8 cellular contexts compared by ENCODE assay signal in the genomic region with DNA sequence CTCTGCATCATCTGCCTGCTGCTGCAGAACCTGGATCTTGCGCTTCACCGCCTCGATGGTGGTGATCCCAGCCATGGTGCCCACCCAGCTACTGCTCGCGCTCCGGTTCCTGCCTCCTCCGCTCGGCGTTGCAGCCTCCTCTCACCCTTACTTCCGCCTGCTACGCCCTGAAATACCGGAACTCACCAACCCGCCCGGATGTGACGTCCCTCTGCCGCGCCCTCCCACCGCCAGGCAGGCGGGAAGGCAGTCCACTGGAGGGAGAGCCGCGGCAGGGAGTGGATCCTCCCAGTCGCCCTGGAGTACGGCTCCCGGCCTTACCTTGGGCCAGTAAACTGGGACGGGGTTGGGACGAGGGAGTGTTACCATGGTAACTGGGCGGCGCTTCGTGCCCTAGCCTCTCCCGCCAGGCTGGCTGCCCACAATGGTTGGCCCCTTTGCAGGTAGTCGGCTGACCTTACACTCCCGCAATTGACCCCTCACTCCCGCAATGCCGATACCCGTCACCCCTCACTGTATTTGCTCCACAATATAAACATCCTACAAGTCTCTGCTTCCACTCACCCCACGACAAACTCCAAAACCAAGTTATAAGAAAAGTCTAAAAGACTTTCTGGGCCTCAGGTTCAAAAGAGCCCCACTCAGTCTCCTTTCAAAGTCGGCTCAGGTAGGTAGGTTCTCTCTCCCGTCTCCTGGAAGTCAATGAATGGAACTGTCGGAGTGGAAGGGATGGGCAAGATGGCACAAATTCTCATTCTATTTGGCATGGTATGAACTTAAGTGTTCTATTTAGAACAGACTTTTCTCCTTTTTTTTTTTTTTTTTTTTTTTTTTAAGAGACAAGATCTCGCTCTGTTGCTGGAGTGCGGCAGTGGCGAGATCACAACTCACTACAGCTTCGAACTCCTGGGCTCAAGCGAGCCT. TPM values are rescaled to one million over a fixed set of nuclear protein-coding genes. Genes with fewer than 3 reads are reported as not detected.
DNase-seq lines count a peak whose midpoint lies in the region; ATAC-seq and TF ChIP-seq lines count a peak whose summit lies in the region.

No MANE protein-coding gene starts in this region.

- H3K27ac ChIP-seq in osteoblast (ENCODE audit: low read depth, low read length) (peak overlapping the region; percentile 81), thoracic aorta (peak overlapping the region; percentile 65 to 79)

- H3K27me3 ChIP-seq in osteoblast (ENCODE audit: insufficient read depth, low read length) = peaks cover 9% of the 10 kb centered on the region
- H3K27me3 ChIP-seq in thoracic aorta (replicated peaks; ENCODE audit: insufficient read depth) = no peaks in the 10 kb centered on the region

- peak; percentile 75 for ATAC-seq in HG02610 (IDR thresholded peaks at IDR 0.05; ENCODE audit: unreplicated experiment)
- ATAC-seq in thoracic aorta (ENCODE audit: insufficient number of reproducible peaks, low FRiP score, low read depth) = peak; percentile 84

- H3K4me2 ChIP-seq in osteoblast (ENCODE audit: insufficient read depth, low read length) = peak overlapping the region; percentile 94

- H3K4me1 ChIP-seq in osteoblast (ENCODE audit: insufficient read depth, low read length) (peaks cover 36% of the 10 kb centered on the region), thoracic aorta (ENCODE audit: control insufficient read depth in 1 of 2, low read depth in 2 of 2) (peaks cover 31 to 40% of the 10 kb centered on the region in 2 donors)

- H3K27ac Mint-ChIP-seq in activated naive CD8-positive, alpha-beta T cell treated with anti-CD3 and anti-CD28 coated beads for 36 hours = peak overlapping the region; percentile 100
- H3K27ac Mint-ChIP-seq in glutamatergic neuron (ENCODE audit: unreplicated experiment) = peak overlapping the region; percentile 99

- peaks cover 47% of the 10 kb centered on the region for H3K79me2 ChIP-seq in osteoblast (ENCODE audit: insufficient read depth, low read length)

- H3K36me3 ChIP-seq in osteoblast (ENCODE audit: insufficient read depth, low read length) (peaks cover 14% of the 10 kb centered on the region), thoracic aorta (no peaks in the 10 kb centered on the region)

- TF ChIP-seq CTCF in GM10248 (IDR thresholded peaks at IDR 0.05; ENCODE audit: control extremely low read depth, extremely low read depth, low read depth, missing control alignments) (no peak), glutamatergic neuron (IDR thresholded peaks at IDR 0.05; ENCODE audit: partially characterized antibody, unreplicated experiment) (no peak), osteoblast (IDR thresholded peaks at IDR 0.05; ENCODE audit: extremely low read depth, low read depth, low read length) (no peak), thoracic aorta (IDR thresholded peaks at IDR 0.05) (no peak)

- H3K9me3 ChIP-seq in osteoblast (ENCODE audit: low read depth, low read length) (no peaks in the 10 kb centered on the region), thoracic aorta (no peaks in the 10 kb centered on the region)

- POLR2A ChIA-PET in GM10248 (lab: Yijun Ruan, JAX) = no interaction called here

- H3K4me3 ChIP-seq in osteoblast (ENCODE audit: insufficient read depth, low read length) (peak overlapping the region; percentile 95), thoracic aorta (peak overlapping the region; percentile 80)

- H3K4me3 Mint-ChIP-seq in activated naive CD8-positive, alpha-beta T cell treated with anti-CD3 and anti-CD28 coated beads for 36 hours = peak overlapping the region; percentile 100
- peak overlapping the region; percentile 100 for H3K4me3 Mint-ChIP-seq in glutamatergic neuron (ENCODE audit: unreplicated experiment)

- peak overlapping the region; percentile 92 for H2AFZ ChIP-seq in osteoblast (ENCODE audit: low read length)

- H3K36me3 Mint-ChIP-seq in activated naive CD8-positive, alpha-beta T cell treated with anti-CD3 and anti-CD28 coated beads for 36 hours = peaks cover 37% of the 10 kb centered on the region
- no peaks in the 10 kb centered on the region for H3K36me3 Mint-ChIP-seq in glutamatergic neuron (ENCODE audit: unreplicated experiment)

- peaks cover 43% of the 10 kb centered on the region for H4K20me1 ChIP-seq in osteoblast (ENCODE audit: insufficient read depth, low read length)

- DNase-seq in GM10248 (ENCODE audit: extremely low spot score) (peak; percentile 95), NCI-H1105 (lab: John Stamatoyannopoulos, UW) (peak; percentile 99), SKM-1 (lab: John Stamatoyannopoulos, UW; ENCODE audit: unreplicated experiment) (peak; percentile 99), glutamatergic neuron (peak; percentile 97), osteoblast (ENCODE audit: insufficient read length, low spot score, missing footprints) (peak; percentile 99), thoracic aorta (ENCODE audit: low spot score) (peak; percentile 82)
- peak; percentile 97 for DNase-seq in activated naive CD8-positive, alpha-beta T cell treated with anti-CD3 and anti-CD28 coated beads for 36 hours

- CTCF ChIA-PET in GM10248 (lab: Yijun Ruan, JAX) = interaction anchor here (1.1 to 2.1 kb wide), 4 partner anchors 16 to 151 kb away, joined by 4 to 12 read pairs (median 6); no protein-coding TSS in a partner anchor

- H3K9me3 Mint-ChIP-seq in activated naive CD8-positive, alpha-beta T cell treated with anti-CD3 and anti-CD28 coated beads for 36 hours = no peaks in the 10 kb centered on the region
- peaks cover 4% of the 10 kb centered on the region for H3K9me3 Mint-ChIP-seq in glutamatergic neuron (ENCODE audit: unreplicated experiment)

- H3K4me1 Mint-ChIP-seq in activated naive CD8-positive, alpha-beta T cell treated with anti-CD3 and anti-CD28 coated beads for 36 hours = peaks cover 41% of the 10 kb centered on the region
- peaks cover 27% of the 10 kb centered on the region for H3K4me1 Mint-ChIP-seq in glutamatergic neuron (ENCODE audit: low read depth, unreplicated experiment)

- no peaks in the 10 kb centered on the region for H3K27me3 Mint-ChIP-seq in activated naive CD8-positive, alpha-beta T cell treated with anti-CD3 and anti-CD28 coated beads for 36 hours
- peaks cover 10% of the 10 kb centered on the region for H3K27me3 Mint-ChIP-seq in glutamatergic neuron (ENCODE audit: unreplicated experiment)

RNA-seq across cellular contexts. Expression of gene TPM3, which starts 8.6 kb away (rescaled TPM):
- 100 to 1,000 TPM; 725 to 753 TPM for total RNA-seq in activated naive CD8-positive, alpha-beta T cell treated with anti-CD3 and anti-CD28 coated beads for 36 hours
- total RNA-seq in glutamatergic neuron (ENCODE audit: unreplicated experiment) (392 TPM), osteoblast (299 and 306 TPM in 2 replicates), thoracic aorta (100 to 1,000 TPM; 146 to 331 TPM)

RNA-seq across cellular contexts. Expression of gene CFAP141, which starts 22.8 kb away (rescaled TPM):
- not detected for total RNA-seq in activated naive CD8-positive, alpha-beta T cell treated with anti-CD3 and anti-CD28 coated beads for 36 hours
- total RNA-seq in glutamatergic neuron (ENCODE audit: unreplicated experiment) (not detected), osteoblast (not detected in 2 replicates), thoracic aorta (not detected)

RNA-seq across cellular contexts. Expression of gene NUP210L, which starts 28.4 kb away (rescaled TPM):
- under 1 TPM in 1 of 2 experiments, not detected in 1; 0.04 TPM for total RNA-seq in activated naive CD8-positive, alpha-beta T cell treated with anti-CD3 and anti-CD28 coated beads for 36 hours
- total RNA-seq in glutamatergic neuron (ENCODE audit: unreplicated experiment) (0.10 TPM), osteoblast (under 0.01 TPM in 2 replicates), thoracic aorta (under 1 TPM; 0.14 to 0.41 TPM)

RNA-seq across cellular contexts. Expression of gene UBAP2L, which starts 37.4 kb away (rescaled TPM):
- 100 to 1,000 TPM; 247 to 266 TPM for total RNA-seq in activated naive CD8-positive, alpha-beta T cell treated with anti-CD3 and anti-CD28 coated beads for 36 hours
- total RNA-seq in glutamatergic neuron (ENCODE audit: unreplicated experiment) (259 TPM), osteoblast (88.3 and 98.1 TPM in 2 replicates), thoracic aorta (100 to 1,000 TPM in 1 of 2 donors, 10 to 100 TPM in 1; 92.1 to 119 TPM)

Comparison
In these comparisons a context has a peak if more than half of its experiments do, and no peak if none do; other contexts are left out.
1. Peak in every context shown above with its lines: DNase-seq, ATAC-seq, H3K4me3 ChIP-seq and H3K27ac ChIP-seq.